Comparison of ENCODE assay signal across 22 cellular contexts in the genomic region with DNA sequence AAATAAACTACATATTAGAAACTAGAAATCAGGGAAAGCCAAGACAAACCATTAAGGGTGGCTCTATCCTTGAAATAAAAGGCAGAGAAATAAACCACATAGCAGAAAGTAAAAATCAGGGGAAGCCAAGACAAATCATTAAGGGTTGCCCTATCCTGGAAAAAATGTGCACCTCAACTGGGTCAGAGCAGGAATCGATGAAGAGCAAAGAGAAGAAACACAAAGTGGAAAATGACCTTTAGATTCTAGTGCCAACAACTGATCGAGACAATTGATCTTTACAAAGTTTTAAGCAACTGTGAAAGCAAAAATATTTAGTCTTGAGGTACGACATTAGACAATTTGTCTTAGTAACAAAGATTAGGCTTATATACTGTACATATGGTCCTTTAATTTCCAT.
"Had no signal": no experiment of that assay in that cellular context is flagged by ENCODE, and none has a peak within 500 bp of the region (broad histone marks: within the 10 kb centered on the region; RNA-seq: fewer than 3 reads in every experiment).

No MANE protein-coding gene starts in this region.

- H3K27ac Mint-ChIP-seq: IgD-negative memory B cell had no signal

- H3K36me3 Mint-ChIP-seq: IgD-negative memory B cell had no signal

- H3K36me3 ChIP-seq: SJSA1 had no signal

- DNase-seq: Kasumi-1, MM.1S, NCI-H1092 treated with DMSO at 0.1 percent for 48 hours, NCI-H1436, NCI-H187, NCI-H2029, NCI-H2081 treated with DMSO at 0.1 percent for 48 hours, NCI-H2171, NCI-H226, NCI-H446, NCI-H510A, NCI-H524 treated with DMSO at 0.1 percent for 48 hours, NCI-H69, NCI-H774, Right ventricle myocardium superior, RPMI8226, SIG-M5 had no signal

- H3K27me3 Mint-ChIP-seq: IgD-negative memory B cell had no signal

- H3K4me3 Mint-ChIP-seq: IgD-negative memory B cell had no signal

- H3K9me3 ChIP-seq: SJSA1 had no signal

- H3K27me3 ChIP-seq: SJSA1 had no signal

- H3K27ac ChIP-seq: KMS-11, SJSA1, SK-N-MC had no signal

- H3K4me3 ChIP-seq: K562, SJSA1, SK-N-MC had no signal

- ATAC-seq: K562 had no signal
